In the genomic region with DNA sequence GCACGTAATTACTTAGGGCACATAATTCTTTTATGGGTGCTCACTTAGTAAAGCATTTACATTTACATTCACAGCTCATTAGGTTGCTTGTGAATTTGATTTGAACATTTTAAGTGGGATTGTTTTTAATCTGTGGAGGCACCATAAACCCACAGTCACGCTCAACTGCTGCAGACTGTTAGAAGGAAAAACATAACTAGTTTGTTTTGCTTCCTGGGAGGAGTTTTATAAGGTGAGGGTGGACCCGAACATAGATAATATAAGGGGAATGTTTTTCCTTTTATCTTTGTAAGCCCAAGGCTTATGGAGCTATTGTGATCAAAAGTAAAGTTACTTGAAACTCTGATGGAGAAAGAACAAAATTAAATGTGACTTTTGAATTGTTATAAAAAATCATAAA, we compare ENCODE assay signal across 23 cellular contexts.
"Had no signal": no experiment of that assay in that cellular context is flagged by ENCODE, and none has a peak within 500 bp of the region (broad histone marks: within the 10 kb centered on the region; RNA-seq: fewer than 3 reads in every experiment).

No MANE protein-coding gene starts in this region.

- DNase-seq: colonic mucosa; cortex of kidney; dermis blood vessel endothelial cell; dorsolateral prefrontal cortex; effector CD4-positive, alpha-beta T cell; effector CD8-positive, alpha-beta T cell; effector memory CD4-positive, alpha-beta T cell; effector memory CD8-positive, alpha-beta T cell; endodermal cell; erythroblast; esophagus squamous epithelium; foreskin fibroblast; foreskin keratinocyte; foreskin melanocyte; gastrocnemius medialis; glutamatergic neuron; head of caudate nucleus; heart left ventricle; heart right ventricle had no signal

- H3K4me1 ChIP-seq: esophagus muscularis mucosa, esophagus squamous epithelium, foreskin keratinocyte, gastrocnemius medialis, gastroesophageal sphincter, heart left ventricle, heart right ventricle had no signal

- H3K4me3 ChIP-seq: colonic mucosa, coronary artery, dorsolateral prefrontal cortex, esophagus muscularis mucosa, esophagus squamous epithelium, gastrocnemius medialis, gastroesophageal sphincter, heart left ventricle, heart right ventricle had no signal

- H3K36me3 ChIP-seq: colonic mucosa, esophagus muscularis mucosa, esophagus squamous epithelium, gastrocnemius medialis, gastroesophageal sphincter, heart left ventricle, heart right ventricle had no signal

- ATAC-seq: effector memory CD8-positive, alpha-beta T cell; esophagus mucosa; foreskin keratinocyte; gastrocnemius medialis; gastroesophageal sphincter; heart left ventricle; heart right ventricle had no signal

- H3K9me3 ChIP-seq: colonic mucosa, esophagus muscularis mucosa, esophagus squamous epithelium, gastrocnemius medialis, gastroesophageal sphincter, heart left ventricle, heart right ventricle had no signal
